19 cellular contexts compared by ENCODE assay signal in genomic region chr2:98773169-98773568, GRCh38. TPM values are rescaled to one million over a fixed set of nuclear protein-coding genes. Genes with fewer than 3 reads are reported as not detected.
DNase-seq lines count a peak whose midpoint lies in the region; ATAC-seq and TF ChIP-seq lines count a peak whose summit lies in the region.
"Had no signal": no experiment of that assay in that cellular context is flagged by ENCODE, and none has a peak within 500 bp of the region (broad histone marks: within the 10 kb centered on the region; RNA-seq: fewer than 3 reads in every experiment).

No MANE protein-coding gene starts in this region.

- peaks cover 45% of the 10 kb centered on the region for H3K4me1 ChIP-seq in CD4-positive, CD25-positive, alpha-beta regulatory T cell (ENCODE audit: control insufficient read depth, insufficient read depth, low read length, poor library complexity, severe bottlenecking)
- peaks cover 66% of the 10 kb centered on the region for H3K4me1 ChIP-seq in CD8-positive, alpha-beta memory T cell (ENCODE audit: insufficient read depth, low read length)
- peaks cover 0 to 9% (median 0%) of the 10 kb centered on the region in 4 donors for H3K4me1 ChIP-seq in tibial nerve

- ATAC-seq in CD4-positive, CD25-positive, alpha-beta regulatory T cell (ENCODE audit: low read depth in 2 of 2) = no peak
- ATAC-seq in natural killer cell treated with Interleukin-12 subunit alpha and Interleukin-12 subunit beta and Interleukin-15 and Interleukin-18, amount 100 ng/mL, for 72 hours = no peak
- ATAC-seq in HG03469 (IDR thresholded peaks at IDR 0.05; ENCODE audit: unreplicated experiment) = no peak
- ATAC-seq: right cardiac atrium had no signal

- H3K27ac ChIP-seq in CD4-positive, CD25-positive, alpha-beta regulatory T cell (ENCODE audit: insufficient read depth, low read length, poor library complexity, severe bottlenecking) = peak overlapping the region; percentile 85
- H3K27ac ChIP-seq in CD8-positive, alpha-beta memory T cell (ENCODE audit: low read depth, low read length) = no peak overlapping the region
- H3K27ac ChIP-seq in tibial nerve = no peak overlapping the region
- H3K27ac ChIP-seq: testis had no signal

- peak overlapping the region; percentile 50 to 95 (median 93) for H3K4me3 Mint-ChIP-seq in CD4-positive, CD25-positive, alpha-beta regulatory T cell
- peak overlapping the region; percentile 85 to 97 (median 93) for H3K4me3 Mint-ChIP-seq in CD8-positive, alpha-beta memory T cell
- H3K4me3 Mint-ChIP-seq in activated naive CD8-positive, alpha-beta T cell treated with anti-CD3 and anti-CD28 coated beads for 36 hours = no peak overlapping the region
- H3K4me3 Mint-ChIP-seq in natural killer cell treated with Interleukin-12 subunit alpha and Interleukin-12 subunit beta and Interleukin-15 and Interleukin-18, amount 100 ng/mL, for 72 hours = peak overlapping the region; percentile 83
- H3K4me3 Mint-ChIP-seq: mesothelial cell of epicardium had no signal

- no peak overlapping the region for H3K4me3 ChIP-seq in CD4-positive, CD25-positive, alpha-beta regulatory T cell (ENCODE audit: low read depth, low read length)
- H3K4me3 ChIP-seq in CD8-positive, alpha-beta memory T cell (ENCODE audit: low read length) = no peak overlapping the region
- H3K4me3 ChIP-seq in tibial nerve = no peak overlapping the region
- H3K4me3 ChIP-seq: MG63, testis had no signal

- no peaks in the 10 kb centered on the region for H3K27me3 Mint-ChIP-seq in CD4-positive, CD25-positive, alpha-beta regulatory T cell
- peaks cover 0 to 2% of the 10 kb centered on the region in 2 donors for H3K27me3 Mint-ChIP-seq in CD8-positive, alpha-beta memory T cell
- no peaks in the 10 kb centered on the region for H3K27me3 Mint-ChIP-seq in activated naive CD8-positive, alpha-beta T cell treated with anti-CD3 and anti-CD28 coated beads for 36 hours
- no peaks in the 10 kb centered on the region for H3K27me3 Mint-ChIP-seq in natural killer cell treated with Interleukin-12 subunit alpha and Interleukin-12 subunit beta and Interleukin-15 and Interleukin-18, amount 100 ng/mL, for 72 hours

- WGBS in tibial nerve, 2 donors = 89 to 97% methylated on average over 5 of the region's 5 CpGs

- H3K36me3 Mint-ChIP-seq in CD4-positive, CD25-positive, alpha-beta regulatory T cell = no peaks in the 10 kb centered on the region
- H3K36me3 Mint-ChIP-seq in CD8-positive, alpha-beta memory T cell = peaks cover 0 to 5% (median 0%) of the 10 kb centered on the region in 3 donors
- H3K36me3 Mint-ChIP-seq in activated naive CD8-positive, alpha-beta T cell treated with anti-CD3 and anti-CD28 coated beads for 36 hours = peaks cover 5% of the 10 kb centered on the region
- no peaks in the 10 kb centered on the region for H3K36me3 Mint-ChIP-seq in natural killer cell treated with Interleukin-12 subunit alpha and Interleukin-12 subunit beta and Interleukin-15 and Interleukin-18, amount 100 ng/mL, for 72 hours
- H3K36me3 Mint-ChIP-seq: mesothelial cell of epicardium had no signal

- no peak for TF ChIP-seq POLR2A in tibial nerve (IDR thresholded peaks at IDR 0.05)

- POLR2A ChIA-PET in CD8-positive, alpha-beta memory T cell (lab: Charles Lee) = interaction anchor here (1.4 to 1.5 kb wide), 2 partner anchors 14 to 43 kb away, joined by 3 to 4 read pairs; partner anchors contain the start of gene MGAT4A

- H3K36me3 ChIP-seq in CD4-positive, CD25-positive, alpha-beta regulatory T cell (ENCODE audit: control insufficient read depth, insufficient read depth, low read length) = no peaks in the 10 kb centered on the region
- no peaks in the 10 kb centered on the region for H3K36me3 ChIP-seq in CD8-positive, alpha-beta memory T cell (ENCODE audit: insufficient read depth, low read length)
- no peaks in the 10 kb centered on the region for H3K36me3 ChIP-seq in tibial nerve
- H3K36me3 ChIP-seq: heart right ventricle, MG63 had no signal

- H3K9me3 Mint-ChIP-seq in CD4-positive, CD25-positive, alpha-beta regulatory T cell = peaks cover 0 to 2% (median 0%) of the 10 kb centered on the region in 7 donors
- no peaks in the 10 kb centered on the region for H3K9me3 Mint-ChIP-seq in CD8-positive, alpha-beta memory T cell
- H3K9me3 Mint-ChIP-seq in activated naive CD8-positive, alpha-beta T cell treated with anti-CD3 and anti-CD28 coated beads for 36 hours = no peaks in the 10 kb centered on the region
- no peaks in the 10 kb centered on the region for H3K9me3 Mint-ChIP-seq in natural killer cell treated with Interleukin-12 subunit alpha and Interleukin-12 subunit beta and Interleukin-15 and Interleukin-18, amount 100 ng/mL, for 72 hours
- H3K9me3 Mint-ChIP-seq: mesothelial cell of epicardium had no signal

- CTCF ChIA-PET in CD8-positive, alpha-beta memory T cell (lab: Charles Lee) = interaction anchor here (1.2 to 2.1 kb wide), 2 partner anchors 16 to 50 kb away, joined by 3 to 9 read pairs; no protein-coding TSS in a partner anchor

- no peak for DNase-seq in CD4-positive, CD25-positive, alpha-beta regulatory T cell
- no peak for DNase-seq in CD8-positive, alpha-beta memory T cell
- no peak for DNase-seq in activated naive CD8-positive, alpha-beta T cell treated with anti-CD3 and anti-CD28 coated beads for 36 hours
- DNase-seq in natural killer cell treated with Interleukin-12 subunit alpha and Interleukin-12 subunit beta and Interleukin-15 and Interleukin-18, amount 100 ng/mL, for 72 hours (ENCODE audit: low spot score) = no peak
- DNase-seq in NCI-H2107 treated with DMSO at 0.1 percent for 48 hours (lab: John Stamatoyannopoulos, UW; ENCODE audit: unreplicated experiment) = no peak
- no peak for DNase-seq in tibial nerve (ENCODE audit: low spot score in 2 of 2)
- DNase-seq: activated CD4-positive, alpha-beta T cell treated with anti-CD3 and anti-CD28 coated beads, Interleukin-2, amount 50 U/mL, for 48 hours; DMS53; heart right ventricle; islet precursor cell; MG63; NCI-H1930; NCI-H510A treated with DMSO at 0.1 percent for 48 hours; T1000; testis had no signal

- no peak for TF ChIP-seq CTCF in tibial nerve (IDR thresholded peaks at IDR 0.05)

- H3K27ac Mint-ChIP-seq in CD4-positive, CD25-positive, alpha-beta regulatory T cell = peak overlapping the region; percentile 95 to 96 (median 95)
- H3K27ac Mint-ChIP-seq in CD8-positive, alpha-beta memory T cell = peak overlapping the region; percentile 94 to 100 (median 98)
- H3K27ac Mint-ChIP-seq in activated naive CD8-positive, alpha-beta T cell treated with anti-CD3 and anti-CD28 coated beads for 36 hours = peak overlapping the region; percentile 97
- H3K27ac Mint-ChIP-seq in natural killer cell treated with Interleukin-12 subunit alpha and Interleukin-12 subunit beta and Interleukin-15 and Interleukin-18, amount 100 ng/mL, for 72 hours = peak overlapping the region; percentile 92 to 94
- H3K27ac Mint-ChIP-seq: mesothelial cell of epicardium had no signal

- no peak for TF ChIP-seq EP300 in tibial nerve (IDR thresholded peaks at IDR 0.05)

- H3K27me3 ChIP-seq in CD4-positive, CD25-positive, alpha-beta regulatory T cell (ENCODE audit: control insufficient read depth, insufficient read depth, low read length) = no peaks in the 10 kb centered on the region
- H3K27me3 ChIP-seq in CD8-positive, alpha-beta memory T cell (ENCODE audit: insufficient read depth, low read length, poor library complexity, severe bottlenecking) = no peaks in the 10 kb centered on the region
- H3K27me3 ChIP-seq in tibial nerve = no peaks in the 10 kb centered on the region
- H3K27me3 ChIP-seq: MG63, testis had no signal

- peaks cover 8 to 66% (median 39%) of the 10 kb centered on the region in 4 donors for H3K4me1 Mint-ChIP-seq in CD4-positive, CD25-positive, alpha-beta regulatory T cell
- H3K4me1 Mint-ChIP-seq in CD8-positive, alpha-beta memory T cell = peaks cover 62 to 78% (median 78%) of the 10 kb centered on the region in 3 donors
- H3K4me1 Mint-ChIP-seq in activated naive CD8-positive, alpha-beta T cell treated with anti-CD3 and anti-CD28 coated beads for 36 hours = peaks cover 51% of the 10 kb centered on the region
- H3K4me1 Mint-ChIP-seq in natural killer cell treated with Interleukin-12 subunit alpha and Interleukin-12 subunit beta and Interleukin-15 and Interleukin-18, amount 100 ng/mL, for 72 hours (ENCODE audit: low read depth in 2 of 2) = peaks cover 40 to 43% of the 10 kb centered on the region in 2 donors

- no peaks in the 10 kb centered on the region for H3K9me3 ChIP-seq in CD4-positive, CD25-positive, alpha-beta regulatory T cell (ENCODE audit: control insufficient read depth in 2 of 2, low read length in 2 of 2)
- H3K9me3 ChIP-seq in CD8-positive, alpha-beta memory T cell (ENCODE audit: low read length) = no peaks in the 10 kb centered on the region
- H3K9me3 ChIP-seq in tibial nerve = no peaks in the 10 kb centered on the region
- H3K9me3 ChIP-seq: heart right ventricle, MG63, testis had no signal

RNA-seq across cellular contexts. Expression of gene MGAT4A, which starts 42.2 kb away (rescaled TPM):
- 105 TPM for total RNA-seq in CD4-positive, CD25-positive, alpha-beta regulatory T cell
- 100 to 1,000 TPM; 101 to 143 (median 129) TPM for polyA plus RNA-seq in CD4-positive, CD25-positive, alpha-beta regulatory T cell
- total RNA-seq in CD8-positive, alpha-beta memory T cell = 10 to 100 TPM; 65.2 to 66.8 TPM
- polyA plus RNA-seq in CD8-positive, alpha-beta memory T cell = 211 TPM
- total RNA-seq in activated naive CD8-positive, alpha-beta T cell treated with anti-CD3 and anti-CD28 coated beads for 36 hours = 10 to 100 TPM; 45.1 to 49.3 TPM
- 10 to 100 TPM; 23.1 to 25.0 TPM for total RNA-seq in natural killer cell treated with Interleukin-12 subunit alpha and Interleukin-12 subunit beta and Interleukin-15 and Interleukin-18, amount 100 ng/mL, for 72 hours
- 10 to 100 TPM; 12.6 to 50.0 (median 16.1) TPM for total RNA-seq in tibial nerve
- polyA plus RNA-seq: BJ had no signal
